In the genomic region with DNA sequence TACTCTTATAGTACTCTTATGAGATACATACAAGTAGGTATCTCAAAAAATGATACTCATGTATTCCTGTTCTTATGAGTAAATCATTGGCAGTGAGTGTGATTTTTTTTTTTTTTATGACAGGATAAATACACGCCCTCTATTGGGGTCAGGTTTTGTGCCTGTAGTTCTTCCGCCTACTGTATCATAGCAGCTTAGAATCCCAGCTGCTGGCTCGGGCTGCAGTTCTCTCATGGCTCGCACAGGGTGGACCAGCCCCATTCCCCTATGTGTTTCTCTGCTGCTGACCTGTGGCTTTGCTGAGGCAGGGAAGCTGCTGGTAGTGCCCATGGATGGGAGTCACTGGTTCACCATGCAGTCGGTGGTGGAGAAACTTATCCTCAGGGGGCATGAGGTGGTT, we compare ENCODE assay signal across 5 cellular contexts. TPM values are rescaled to one million over a fixed set of nuclear protein-coding genes. Genes with fewer than 3 reads are reported as not detected.
"Had no signal": no experiment of that assay in that cellular context is flagged by ENCODE, and none has a peak within 500 bp of the region (broad histone marks: within the 10 kb centered on the region; RNA-seq: fewer than 3 reads in every experiment).

A gene (plus strand): TSS at position 158 of the 400 bp plus-strand sequence. CDS start 75 bp downstream, at position 233.

RNA-seq across cellular contexts. Expression of the gene that starts here (rescaled TPM):
- total RNA-seq: LHCN-M2, MCF 10A, NCI-H460, SK-MEL-5 had no signal
- polyA plus RNA-seq: SK-N-SH had no signal
